9 cellular contexts compared by ENCODE assay signal in genomic region chr3:128549283-128550112, GRCh38. TPM values are rescaled to one million over a fixed set of nuclear protein-coding genes. Genes with fewer than 3 reads are reported as not detected.
DNase-seq lines count a peak whose midpoint lies in the region; ATAC-seq and TF ChIP-seq lines count a peak whose summit lies in the region.
"Had no signal": no experiment of that assay in that cellular context is flagged by ENCODE, and none has a peak within 500 bp of the region (broad histone marks: within the 10 kb centered on the region; RNA-seq: fewer than 3 reads in every experiment).

No MANE protein-coding gene starts in this region.

- CTCF ChIA-PET in activated CD4-positive, alpha-beta memory T cell treated with anti-CD3 and anti-CD28 coated beads for 36 hours (lab: Charles Lee): interaction anchor here (0.6 to 1.2 kb wide), 2 partner anchors 23 to 600 kb away, joined by 3 to 4 read pairs; no protein-coding TSS in a partner anchor

- H3K9me3 Mint-ChIP-seq in activated T-cell treated with anti-CD3 and anti-CD28 coated beads, Interleukin-2, amount 50 U/mL, for 72 hours: no peaks in the 10 kb centered on the region
- no peaks in the 10 kb centered on the region for H3K9me3 Mint-ChIP-seq in activated CD4-positive, alpha-beta memory T cell treated with anti-CD3 and anti-CD28 coated beads for 36 hours
- H3K9me3 Mint-ChIP-seq: CD4-positive, alpha-beta T cell had no signal

- TF ChIP-seq CTCF in AG09319 (IDR thresholded peaks at IDR 0.05; ENCODE audit: low read depth, low read length): no peak

- H3K36me3 ChIP-seq in SJSA1 (no peaks in the 10 kb centered on the region), neuron (ENCODE audit: insufficient read depth, low read length) (no peaks in the 10 kb centered on the region)

- H3K27me3 ChIP-seq in SJSA1 (replicated peaks): no peaks in the 10 kb centered on the region
- peaks cover 12% of the 10 kb centered on the region for H3K27me3 ChIP-seq in neuron (ENCODE audit: insufficient read depth, low read length)

- DNase-seq in AG09319 (ENCODE audit: extremely low read depth, low read depth) (peak; percentile 58), SJSA1 (ENCODE audit: low read depth in 1 of 2, low spot score in 2 of 2) (peak; percentile 89 to 95), fibroblast of peridontal ligament (ENCODE audit: extremely low read depth) (peak; percentile 36), NCI-H526 treated with DMSO at 0.1 percent for 48 hours (lab: John Stamatoyannopoulos, UW) (no peak)
- no peak for DNase-seq in activated T-cell treated with anti-CD3 and anti-CD28 coated beads, Interleukin-2, amount 50 U/mL, for 72 hours
- no peak for DNase-seq in activated CD4-positive, alpha-beta memory T cell treated with anti-CD3 and anti-CD28 coated beads for 36 hours
- no peak for DNase-seq in NK-92 treated with Interleukin-12 subunit alpha and Interleukin-12 subunit beta, amount 100 ng/mL, for 24 hours (lab: John Stamatoyannopoulos, UW)
- DNase-seq: CD4-positive, alpha-beta T cell had no signal

- no peak overlapping the region for H3K4me3 Mint-ChIP-seq in activated T-cell treated with anti-CD3 and anti-CD28 coated beads, Interleukin-2, amount 50 U/mL, for 72 hours
- H3K4me3 Mint-ChIP-seq in activated CD4-positive, alpha-beta memory T cell treated with anti-CD3 and anti-CD28 coated beads for 36 hours: no peak overlapping the region
- H3K4me3 Mint-ChIP-seq: CD4-positive, alpha-beta T cell had no signal

- peak overlapping the region; percentile 58 for H2AFZ ChIP-seq in neuron (ENCODE audit: low read depth, low read length)

- H3K9me3 ChIP-seq in SJSA1 (replicated peaks) (no peaks in the 10 kb centered on the region; the same call in 1 of the 2 replicates), neuron (ENCODE audit: low read length) (peaks cover 2% of the 10 kb centered on the region)

- H3K4me3 ChIP-seq in SJSA1: no peak overlapping the region
- H3K4me3 ChIP-seq in neuron (ENCODE audit: low read length): no peak overlapping the region

- peak overlapping the region; percentile 87 for H3K27ac ChIP-seq in SJSA1

- no peaks in the 10 kb centered on the region for H3K4me1 Mint-ChIP-seq in activated T-cell treated with anti-CD3 and anti-CD28 coated beads, Interleukin-2, amount 50 U/mL, for 72 hours (ENCODE audit: low read depth)
- H3K4me1 Mint-ChIP-seq in activated CD4-positive, alpha-beta memory T cell treated with anti-CD3 and anti-CD28 coated beads for 36 hours (ENCODE audit: low read depth): no peaks in the 10 kb centered on the region

- H3K4me1 ChIP-seq in SJSA1 (replicated peaks) (peaks cover 47% of the 10 kb centered on the region), neuron (ENCODE audit: insufficient read depth, low read length) (peaks cover 5% of the 10 kb centered on the region)

- POLR2A ChIA-PET in activated CD4-positive, alpha-beta memory T cell treated with anti-CD3 and anti-CD28 coated beads for 36 hours (lab: Charles Lee): no interaction called here

- H3K27me3 Mint-ChIP-seq in activated T-cell treated with anti-CD3 and anti-CD28 coated beads, Interleukin-2, amount 50 U/mL, for 72 hours (ENCODE audit: low read depth): peaks cover 40% of the 10 kb centered on the region
- peaks cover 33% of the 10 kb centered on the region for H3K27me3 Mint-ChIP-seq in activated CD4-positive, alpha-beta memory T cell treated with anti-CD3 and anti-CD28 coated beads for 36 hours

- intact Hi-C loops in activated CD4-positive, alpha-beta memory T cell treated with anti-CD3 and anti-CD28 coated beads for 36 hours (cut with micrococcal nuclease): no loop called here

- H3K27ac Mint-ChIP-seq in activated T-cell treated with anti-CD3 and anti-CD28 coated beads, Interleukin-2, amount 50 U/mL, for 72 hours: no peak overlapping the region
- H3K27ac Mint-ChIP-seq in activated CD4-positive, alpha-beta memory T cell treated with anti-CD3 and anti-CD28 coated beads for 36 hours: no peak overlapping the region
- H3K27ac Mint-ChIP-seq: CD4-positive, alpha-beta T cell had no signal

- no peak for ATAC-seq in activated T-cell treated with anti-CD3 and anti-CD28 coated beads, Interleukin-2, amount 50 U/mL, for 72 hours (replicated peaks in 1 of 2)

- no peaks in the 10 kb centered on the region for H3K36me3 Mint-ChIP-seq in activated T-cell treated with anti-CD3 and anti-CD28 coated beads, Interleukin-2, amount 50 U/mL, for 72 hours (ENCODE audit: insufficient read depth in 2 of 2)
- no peaks in the 10 kb centered on the region for H3K36me3 Mint-ChIP-seq in activated CD4-positive, alpha-beta memory T cell treated with anti-CD3 and anti-CD28 coated beads for 36 hours

RNA-seq across cellular contexts. Expression of gene GATA2, which starts 56.5 kb away (rescaled TPM):
- total RNA-seq in SJSA1 (2014; rRNA removed; shearing (Covaris generic)): 14.9 and 15.5 TPM in 2 replicates
- total RNA-seq in activated T-cell treated with anti-CD3 and anti-CD28 coated beads, Interleukin-2, amount 50 U/mL, for 72 hours: 1 to 10 TPM; 2.9 to 4.1 TPM
- not detected for total RNA-seq in activated CD4-positive, alpha-beta memory T cell treated with anti-CD3 and anti-CD28 coated beads for 36 hours

Comparison
In these comparisons a context has a peak if more than half of its experiments do, and no peak if none do; other contexts are left out.
1. DNase-seq: peak in AG09319 (single experiment), SJSA1 (2 of 2) and fibroblast of peridontal ligament (single experiment); none in activated T-cell treated with anti-CD3 and anti-CD28 coated beads, Interleukin-2, amount 50 U/mL, for 72 hours (0 of 2), activated CD4-positive, alpha-beta memory T cell treated with anti-CD3 and anti-CD28 coated beads for 36 hours (single experiment), NCI-H526 treated with DMSO at 0.1 percent for 48 hours (single experiment) and NK-92 treated with Interleukin-12 subunit alpha and Interleukin-12 subunit beta, amount 100 ng/mL, for 24 hours (single experiment).